14 cellular contexts compared by ENCODE assay signal in the genomic region with DNA sequence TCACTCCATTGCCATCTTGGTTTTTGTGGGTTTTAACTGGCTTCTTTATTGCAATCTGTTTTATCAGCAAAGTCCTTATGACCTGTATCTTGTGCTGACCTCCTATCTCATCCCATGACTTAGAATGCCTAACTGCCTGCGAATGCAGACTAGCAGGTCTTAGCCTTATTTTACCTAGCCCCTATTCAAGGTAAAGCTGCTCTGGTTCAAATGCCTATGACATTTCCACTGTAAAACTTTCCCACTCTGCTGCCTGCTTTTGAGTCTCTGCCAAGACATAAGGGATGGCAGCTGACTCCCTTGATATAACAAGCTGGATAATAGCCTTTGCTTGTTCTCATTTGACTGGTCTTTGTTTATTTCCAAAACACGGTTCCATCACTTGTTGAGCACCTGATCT.
"Had no signal": no experiment of that assay in that cellular context is flagged by ENCODE, and none has a peak within 500 bp of the region (broad histone marks: within the 10 kb centered on the region; RNA-seq: fewer than 3 reads in every experiment).

No MANE protein-coding gene starts in this region.

- H3K27me3 ChIP-seq: gastrocnemius medialis, heart right ventricle, spleen, testis, tibial nerve had no signal

- H3K4me3 ChIP-seq: gastrocnemius medialis, heart right ventricle, spleen, testis, tibial nerve had no signal

- DNase-seq: gastrocnemius medialis; heart right ventricle; hypothalamus; kidney glomerular epithelial cell; natural killer cell; posterior cingulate gyrus; spleen; stimulated activated CD4-positive, alpha-beta T cell treated with anti-CD3 and anti-CD28 coated beads, Interleukin-15, amount 100 ng/mL, for 24 hours; stimulated activated CD4-positive, alpha-beta T cell treated with anti-CD3 and anti-CD28 coated beads, Interleukin-1b, Interleukin-23, amount 100 ng/mL, for 48 hours; stimulated activated CD4-positive, alpha-beta T cell treated with anti-CD3 and anti-CD28 coated beads, Interleukin-4, amount 100 ng/mL, for 4 hours; stimulated activated naive B cell treated with anti-CD40 and anti-IgM and Interleukin-4, amounts not matched to agents 10 μg/mL and 1 μg/mL and 100 μg/mL, for 72 hours; stimulated activated naive CD8-positive, alpha-beta T cell treated with anti-CD3 and anti-CD28 coated beads, Interleukin-15, amount 100 ng/mL, for 72 hours; testis had no signal

- H3K9me3 ChIP-seq: gastrocnemius medialis, testis had no signal

- H3K27ac ChIP-seq: gastrocnemius medialis, heart right ventricle, spleen, testis, tibial nerve had no signal

- H3K4me1 ChIP-seq: gastrocnemius medialis, spleen, testis had no signal

- H3K36me3 ChIP-seq: gastrocnemius medialis, heart right ventricle, spleen, tibial nerve had no signal
